8 cellular contexts compared by ENCODE assay signal in genomic region chr7:10889266-10889898, GRCh38.
A peak's percentile ranks its signal among the peaks of the same experiment; 100 is the strongest.
DNase-seq lines count a peak whose midpoint lies in the region; ATAC-seq, FAIRE-seq and TF ChIP-seq lines count a peak whose summit lies in the region.

No MANE protein-coding gene starts in this region.

- H3K4me3 ChIP-seq in fibroblast of the aortic adventitia (ENCODE audit: low read depth, low read length) = no peak overlapping the region

- DNase-seq in HPDE6-E6E7 (ENCODE audit: extremely low spot score) (peak; percentile 22), NCI-H82 (lab: John Stamatoyannopoulos, UW) (peak; percentile 93), activated T-cell treated with anti-CD3 and anti-CD28 coated beads for 4 hours (peak; percentile 10), fibroblast of the aortic adventitia (ENCODE audit: low read depth) (peak; percentile 49), occipital lobe (lab: John Stamatoyannopoulos, UW) (peak; percentile 9), NK-92 (lab: John Stamatoyannopoulos, UW; ENCODE audit: unreplicated experiment) (no peak)

- TF ChIP-seq CTCF in fibroblast of the aortic adventitia (IDR thresholded peaks at IDR 0.05; ENCODE audit: insufficient read depth, low read length) = peak; percentile 67

- peak; percentile 98 for ATAC-seq in GM21526 (IDR thresholded peaks at IDR 0.05; ENCODE audit: low FRiP score, unreplicated experiment)

- FAIRE-seq in G401.6 (lab: Jason Lieb, UNC) = peak; percentile 87
